Comparison of ENCODE assay signal across 8 cellular contexts in the genomic region with DNA sequence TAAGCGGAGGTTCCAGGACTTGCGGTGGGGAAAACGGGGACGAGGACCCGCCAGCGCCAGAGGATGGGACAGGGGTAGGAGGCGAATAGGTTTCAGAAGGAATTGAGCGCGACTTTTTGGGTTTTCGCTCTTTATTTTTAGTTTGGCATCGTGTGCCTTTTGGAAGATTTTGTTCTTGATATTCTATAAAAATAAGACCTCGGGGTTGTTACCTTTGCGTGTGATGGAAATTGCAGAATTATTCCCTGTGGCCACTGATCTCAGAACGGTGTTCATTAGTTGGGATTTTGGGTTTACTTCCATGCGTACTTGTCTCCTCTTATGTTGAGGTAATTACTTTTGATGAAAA. TPM values are rescaled to one million over a fixed set of nuclear protein-coding genes. Genes with fewer than 3 reads are reported as not detected.
DNase-seq lines count a peak whose midpoint lies in the region; ATAC-seq and TF ChIP-seq lines count a peak whose summit lies in the region.

No MANE protein-coding gene starts in this region.

- no peak for DNase-seq in SJCRH30
- DNase-seq in esophagus squamous epithelium (lab: John Stamatoyannopoulos, UW), result no peak
- no peak for DNase-seq in progenitor cell of endocrine pancreas (ENCODE audit: low spot score, unreplicated experiment)
- no peak for DNase-seq in mesenteric fat pad (ENCODE audit: low spot score)
- DNase-seq in NCI-H69 (lab: John Stamatoyannopoulos, UW), result no peak
- no peak for DNase-seq in SKM-1 treated with dmso at 0.1 percent for 144 hours (lab: John Stamatoyannopoulos, UW; ENCODE audit: unreplicated experiment)

- peak overlapping the region; percentile 96 for H3K4me3 Mint-ChIP-seq in progenitor cell of endocrine pancreas (ENCODE audit: low read depth)

- H3K4me1 Mint-ChIP-seq in progenitor cell of endocrine pancreas (ENCODE audit: low read depth), result peaks cover 9% of the 10 kb centered on the region

- H3K27me3 ChIP-seq in SJCRH30 (no peaks in the 10 kb centered on the region), esophagus squamous epithelium (no peaks in the 10 kb centered on the region)

- no peak for ATAC-seq in GM21786 (IDR thresholded peaks at IDR 0.05; ENCODE audit: unreplicated experiment)

- H3K4me1 ChIP-seq in ES-I3 (ENCODE audit: insufficient read depth, low read length) (0 out of 2 replicates have a peak, but pooled peaks cover 3% of the 10 kb centered on the region), SJCRH30 (no peaks in the 10 kb centered on the region), esophagus squamous epithelium (peaks cover 0 to 23% (median 7%) of the 10 kb centered on the region in 3 donors)

- no peak for TF ChIP-seq POLR2A in esophagus squamous epithelium (IDR thresholded peaks at IDR 0.05)

- TF ChIP-seq CTCF in esophagus squamous epithelium (IDR thresholded peaks at IDR 0.05), result no peak
- TF ChIP-seq CTCF in progenitor cell of endocrine pancreas (IDR thresholded peaks at IDR 0.05; ENCODE audit: unreplicated experiment), result no peak

- peak overlapping the region; percentile 99 for H3K27ac Mint-ChIP-seq in progenitor cell of endocrine pancreas

- H3K4me3 ChIP-seq in SJCRH30 (peak overlapping the region; percentile 82), esophagus squamous epithelium (peak overlapping the region; percentile 45 to 84 (median 72))

- H3K36me3 ChIP-seq in ES-I3 (ENCODE audit: insufficient read depth, low read length), result no peaks in the 10 kb centered on the region
- peaks cover 3% of the 10 kb centered on the region for H3K36me3 ChIP-seq in SJCRH30
- peaks cover 0 to under 1% (median 0%) of the 10 kb centered on the region in 3 donors for H3K36me3 ChIP-seq in esophagus squamous epithelium

- H3K27me3 Mint-ChIP-seq in progenitor cell of endocrine pancreas, result peaks cover 6% of the 10 kb centered on the region

- peak overlapping the region; percentile 68; the same call in 1 of the 2 replicates for H3K9ac ChIP-seq in ES-I3 (ENCODE audit: low read depth, low read length)

- H3K36me3 Mint-ChIP-seq in progenitor cell of endocrine pancreas (ENCODE audit: insufficient read depth), result no peaks in the 10 kb centered on the region

- no peaks in the 10 kb centered on the region for H3K9me3 Mint-ChIP-seq in progenitor cell of endocrine pancreas (ENCODE audit: low read depth)

- H3K9me3 ChIP-seq in ES-I3 (ENCODE audit: control insufficient read depth, insufficient read depth, low read length) (no peaks in the 10 kb centered on the region), SJCRH30 (replicated peaks) (no peaks in the 10 kb centered on the region), esophagus squamous epithelium (no peaks in the 10 kb centered on the region)

- intact Hi-C loops in esophagus squamous epithelium (cut with DNase I), result no loop called here

- WGBS in esophagus squamous epithelium, 2 donors, result 5 to 6% methylated on average over 15 of the region's 15 CpGs

- no peak overlapping the region; the same call in 1 of the 2 replicates for H3K27ac ChIP-seq in SJCRH30
- peak overlapping the region; percentile 75 to 90 (median 86) for H3K27ac ChIP-seq in esophagus squamous epithelium

RNA-seq across cellular contexts. Expression of a gene that starts 0.5 kb away (rescaled TPM):
- 48.3 and 83.7 TPM in 2 replicates for total RNA-seq in SJCRH30 (2014; rRNA removed; shearing (Covaris generic))
- total RNA-seq in esophagus squamous epithelium (10 to 100 TPM in 3 of 4 donors, 1 to 10 TPM in 1; 7.7 to 28.4 (median 26.8) TPM), progenitor cell of endocrine pancreas (114 and 121 TPM in 2 replicates), mesenteric fat pad (18.6 TPM)

RNA-seq across cellular contexts. Expression of a gene that starts 30.4 kb away (rescaled TPM):
- not detected in 2 replicates for total RNA-seq in SJCRH30 (2014; rRNA removed; shearing (Covaris generic))
- total RNA-seq in esophagus squamous epithelium, result under 1 TPM in 1 of 4 donors, not detected in 3; 0.38 TPM
- total RNA-seq in progenitor cell of endocrine pancreas, result not detected in 2 replicates
- total RNA-seq in mesenteric fat pad, result not detected
